Comparison of ENCODE assay signal across 15 cellular contexts in the genomic region with DNA sequence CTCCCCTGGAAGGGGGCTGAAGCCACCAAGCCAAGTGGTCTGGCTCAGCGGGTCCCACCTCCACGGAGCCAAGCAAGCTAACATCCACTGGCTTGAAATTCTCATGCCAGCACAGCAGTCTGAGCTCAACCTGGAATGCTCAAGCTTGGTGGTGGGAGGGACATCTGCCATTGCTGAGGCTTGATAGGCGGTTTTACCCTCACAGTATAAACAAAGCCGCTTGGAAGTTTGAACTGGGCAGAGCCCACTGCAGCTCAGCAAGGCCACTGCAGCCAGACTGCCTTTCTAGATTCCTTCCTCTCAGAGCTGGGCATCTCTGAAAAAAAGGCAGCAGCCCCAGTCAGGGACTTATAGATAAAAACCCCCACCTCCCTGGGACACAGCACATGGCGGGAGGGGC. TPM values are rescaled to one million over a fixed set of nuclear protein-coding genes. Genes with fewer than 3 reads are reported as not detected.
DNase-seq lines count a peak whose midpoint lies in the region; ATAC-seq and TF ChIP-seq lines count a peak whose summit lies in the region.
"Had no signal": no experiment of that assay in that cellular context is flagged by ENCODE, and none has a peak within 500 bp of the region (broad histone marks: within the 10 kb centered on the region; RNA-seq: fewer than 3 reads in every experiment).

No MANE protein-coding gene starts in this region.

- no peak overlapping the region for H3T11ph ChIP-seq in H9 (ENCODE audit: low read length)

- H3K4ac ChIP-seq in H9 (ENCODE audit: low read depth, low read length): no peak overlapping the region

- no peak overlapping the region for H4K91ac ChIP-seq in H9 (ENCODE audit: insufficient read length, low read depth, low read length)

- H2BK20ac ChIP-seq in H9 (ENCODE audit: low read depth, low read length, poor library complexity, severe bottlenecking): no peak overlapping the region

- H3K36me3 Mint-ChIP-seq in H9 (ENCODE audit: insufficient read depth in 1 of 3, low read depth in 3 of 3) (peaks cover 0 to 4% (median 0%) of the 10 kb centered on the region in 3 experiments; a peak in 2 of 7 replicates), endodermal cell (ENCODE audit: low read depth) (no peaks in the 10 kb centered on the region), neural progenitor cell (no peaks in the 10 kb centered on the region)
- H3K36me3 Mint-ChIP-seq: CD8-positive, alpha-beta T cell had no signal

- no peak overlapping the region for H3K4me3 ChIP-seq in endodermal cell (ENCODE audit: low read length)
- no peak overlapping the region for H3K4me3 ChIP-seq in neural progenitor cell
- H3K4me3 ChIP-seq: A549, GM23248, K562 had no signal

- no peak overlapping the region for H2BK12ac ChIP-seq in H9 (ENCODE audit: insufficient read length, low read depth, low read length)

- H3K27ac Mint-ChIP-seq in H9: no peak overlapping the region
- no peak overlapping the region for H3K27ac Mint-ChIP-seq in endodermal cell
- H3K27ac Mint-ChIP-seq in neural progenitor cell: no peak overlapping the region
- H3K27ac Mint-ChIP-seq: CD14-positive monocyte; CD8-positive, alpha-beta T cell had no signal

- no peak overlapping the region for H3K4me2 ChIP-seq in H9 (ENCODE audit: insufficient read depth, insufficient read length, low read length)
- no peak overlapping the region for H3K4me2 ChIP-seq in neural progenitor cell
- H3K4me2 ChIP-seq: A549 had no signal

- H4K8ac ChIP-seq in H9 (replicated peaks; ENCODE audit: insufficient read length, low read depth, low read length): no peak overlapping the region

- WGBS in H9 (ENCODE audit: extremely low coverage, insufficient read length, low lambda C conversion rate): no CpG with 5 or more reads among the region's 5 CpGs
- 85 to 86% methylated on average over 4 to 5 of the region's 5 CpGs for WGBS in endodermal cell (ENCODE audit: insufficient coverage in 1 of 2, insufficient read length in 1 of 2), 2 experiments

- H2BK120ac ChIP-seq in H9 (ENCODE audit: low read depth, low read length, poor library complexity, severe bottlenecking): no peak overlapping the region

- no peaks in the 10 kb centered on the region for H3K79me1 ChIP-seq in H9 (ENCODE audit: insufficient read depth, low read depth, low read length, poor library complexity, severe bottlenecking)

- no peaks in the 10 kb centered on the region for H3K4me1 ChIP-seq in H9 (ENCODE audit: insufficient read depth, low read length)
- peaks cover under 1% of the 10 kb centered on the region for H3K4me1 ChIP-seq in endodermal cell (ENCODE audit: control insufficient read depth, insufficient read depth, low read length)
- peaks cover 1% of the 10 kb centered on the region for H3K4me1 ChIP-seq in neural progenitor cell
- H3K4me1 ChIP-seq: A549, Caco-2 had no signal

- H2BK5ac ChIP-seq in H9 (ENCODE audit: insufficient read length, low read length): no peak overlapping the region

- no peaks in the 10 kb centered on the region for H3F3A ChIP-seq in neural progenitor cell (ENCODE audit: low read depth)

- TF ChIP-seq CTCF in H9 (conservative IDR thresholded peaks at IDR 0.05) (no peak), endodermal cell (conservative IDR thresholded peaks at IDR 0.05) (no peak), neural progenitor cell (IDR thresholded peaks at IDR 0.05) (no peak)

- H3K9me3 ChIP-seq in H9 (ENCODE audit: control insufficient read depth, low read depth, low read length) (no peaks in the 10 kb centered on the region), endodermal cell (ENCODE audit: control insufficient read depth, low read length) (peaks cover 6% of the 10 kb centered on the region), neural progenitor cell (ENCODE audit: low read depth) (no peaks in the 10 kb centered on the region)

- H3K18ac ChIP-seq in H9 (ENCODE audit: insufficient read length, low read depth, low read length): no peak overlapping the region

- H3K27me3 Mint-ChIP-seq in H9 (ENCODE audit: low read depth) (no peaks in the 10 kb centered on the region), endodermal cell (ENCODE audit: insufficient read depth) (peaks cover 22% of the 10 kb centered on the region), neural progenitor cell (ENCODE audit: insufficient read depth, low read depth) (peaks cover 6% of the 10 kb centered on the region)

- no peak overlapping the region for H3K27ac ChIP-seq in H9 (ENCODE audit: insufficient read length, low read depth, low read length)
- H3K27ac ChIP-seq in endodermal cell (ENCODE audit: low read depth, low read length): no peak overlapping the region
- no peak overlapping the region for H3K27ac ChIP-seq in neural progenitor cell
- H3K27ac ChIP-seq: A549, GM23248, HL-60 had no signal

- H2AK5ac ChIP-seq in H9 (ENCODE audit: insufficient read length, low read length): no peak overlapping the region

- H2AFZ ChIP-seq in H9 (ENCODE audit: low read length): no peak overlapping the region
- peak overlapping the region; percentile 68 for H2AFZ ChIP-seq in neural progenitor cell (replicated peaks)
- H2AFZ ChIP-seq: GM23248 had no signal

- H3K14ac ChIP-seq in H9 (ENCODE audit: insufficient read depth, low read length): no peak overlapping the region

- H3K56ac ChIP-seq in H9 (ENCODE audit: insufficient read length, low read depth, low read length): no peak overlapping the region

- peaks cover 1 to 3% of the 10 kb centered on the region in 2 experiments; a peak in 3 of 5 replicates for H3K9me3 Mint-ChIP-seq in H9
- peaks cover 3% of the 10 kb centered on the region for H3K9me3 Mint-ChIP-seq in endodermal cell
- peaks cover 6% of the 10 kb centered on the region for H3K9me3 Mint-ChIP-seq in neural progenitor cell

- no peaks in the 10 kb centered on the region for H4K20me1 ChIP-seq in H9 (ENCODE audit: control insufficient read depth, insufficient read depth, insufficient read length)
- no peaks in the 10 kb centered on the region for H4K20me1 ChIP-seq in neural progenitor cell (ENCODE audit: low read depth)

- no peak overlapping the region for H3K23ac ChIP-seq in H9 (ENCODE audit: insufficient read length, low read depth, low read length)

- H3K27me3 ChIP-seq in H9 (ENCODE audit: insufficient read depth, low read length) (no peaks in the 10 kb centered on the region), endodermal cell (ENCODE audit: control insufficient read depth, insufficient read depth, low read length, poor library complexity, severe bottlenecking) (peaks cover 11% of the 10 kb centered on the region), neural progenitor cell (no peaks in the 10 kb centered on the region)

- no peaks in the 10 kb centered on the region for H3K79me2 ChIP-seq in H9 (ENCODE audit: insufficient read depth, low read length)
- H3K79me2 ChIP-seq in neural progenitor cell (ENCODE audit: low read depth): no peaks in the 10 kb centered on the region

- H3K36me3 ChIP-seq in endodermal cell (ENCODE audit: control insufficient read depth, insufficient read depth, low read length): no peaks in the 10 kb centered on the region
- no peaks in the 10 kb centered on the region for H3K36me3 ChIP-seq in neural progenitor cell

- peak; percentile 68 for DNase-seq in ELF-1 (ENCODE audit: low read depth, low spot score)
- peak; percentile 46 for DNase-seq in H9
- DNase-seq in endodermal cell: peak; percentile 74
- peak; percentile 13 for DNase-seq in neural progenitor cell (ENCODE audit: low spot score)
- DNase-seq: Caco-2; CD8-positive, alpha-beta T cell; DND-41; GM23248; H7 had no signal

- no peak overlapping the region for H4K5ac ChIP-seq in H9 (ENCODE audit: insufficient read length, low read depth, low read length)

- H2BK15ac ChIP-seq in H9 (ENCODE audit: low read depth, low read length): no peak overlapping the region

- ATAC-seq in GM21619 (IDR thresholded peaks at IDR 0.05; ENCODE audit: unreplicated experiment) (no peak), HG03097 (IDR thresholded peaks at IDR 0.05; ENCODE audit: low FRiP score, unreplicated experiment) (no peak)
- ATAC-seq: A549; CD8-positive, alpha-beta T cell; K562 had no signal

- no peaks in the 10 kb centered on the region for H3K23me2 ChIP-seq in H9 (ENCODE audit: insufficient read length, low read depth, low read length, poor library complexity, severe bottlenecking)

- H3K4me1 Mint-ChIP-seq in H9: 0 out of 4 replicates have a peak, but pooled peaks cover 0 to under 1% of the 10 kb centered on the region in 2 experiments
- H3K4me1 Mint-ChIP-seq in endodermal cell: peaks cover 4% of the 10 kb centered on the region
- no peaks in the 10 kb centered on the region for H3K4me1 Mint-ChIP-seq in neural progenitor cell
- H3K4me1 Mint-ChIP-seq: CD14-positive monocyte had no signal

- H3K4me3 Mint-ChIP-seq in H9 (no peak overlapping the region), endodermal cell (no peak overlapping the region), neural progenitor cell (no peak overlapping the region)
- H3K4me3 Mint-ChIP-seq: CD14-positive monocyte; CD8-positive, alpha-beta T cell had no signal

- H3K9ac ChIP-seq in H9 (ENCODE audit: extremely low read depth, insufficient read length, low read length): no peak overlapping the region
- no peak overlapping the region for H3K9ac ChIP-seq in endodermal cell (ENCODE audit: extremely low read depth, low read length, poor library complexity, severe bottlenecking)
- H3K9ac ChIP-seq in neural progenitor cell: no peak overlapping the region
- H3K9ac ChIP-seq: GM23248 had no signal

RNA-seq across cellular contexts. Expression of a gene that starts 23.1 kb away (rescaled TPM):
- total RNA-seq in H9 (2021): 0.13 and 0.20 TPM in 2 replicates
- under 1 TPM; 0.24 to 0.44 TPM for total RNA-seq in endodermal cell
- polyA plus RNA-seq in endodermal cell (2013, experiment 1 of 2): 0.43 TPM
- polyA plus RNA-seq in endodermal cell (2013, experiment 2 of 2): 0.33 TPM
- 0.15 and 0.22 TPM in 2 replicates for total RNA-seq in neural progenitor cell (ENCODE audit: low replicate concordance)
- total RNA-seq: CD8-positive, alpha-beta T cell; GM23248 had no signal

Comparison
In these comparisons a context has a peak if more than half of its experiments do, and no peak if none do; other contexts are left out.
1. DNase-seq: peak in every context shown above with its lines; median percentile 74 in endodermal cell; 68 in ELF-1; 46 in H9; 13 in neural progenitor cell.